ENCODE assay signal across 30 cellular contexts in genomic region chr3:87489892-87490291, GRCh38.
"Had no signal": no experiment of that assay in that cellular context is flagged by ENCODE, and none has a peak within 500 bp of the region (broad histone marks: within the 10 kb centered on the region; RNA-seq: fewer than 3 reads in every experiment).

No MANE protein-coding gene starts in this region.

- H3K9me3 ChIP-seq: SJCRH30 had no signal

- FAIRE-seq: TTC549 had no signal

- H3K4me1 ChIP-seq: SJCRH30 had no signal

- H3K27me3 ChIP-seq: brain microvascular endothelial cell, SJCRH30 had no signal

- H3K36me3 ChIP-seq: brain microvascular endothelial cell, SJCRH30 had no signal

- H3K27ac ChIP-seq: brain microvascular endothelial cell, SJCRH30, SK-N-MC had no signal

- H3K4me3 ChIP-seq: SJCRH30, SK-N-MC had no signal

- DNase-seq: activated B cell treated with CpG ODN at 0.5 μM for 24 hours; activated CD4-positive, alpha-beta memory T cell treated with anti-CD3 and anti-CD28 coated beads for 36 hours; activated CD4-positive, alpha-beta T cell treated with anti-CD3 and anti-CD28 coated beads for 4 hours; activated CD4-positive, alpha-beta T cell treated with anti-CD3 and anti-CD28 coated beads, Interleukin-2, amount 50 U/mL, for 1 hour; activated CD4-positive, CD25-positive, alpha-beta regulatory T cell treated with anti-CD3 and anti-CD28 coated beads, Interleukin-2, amount 50 U/mL, for 72 hours; activated CD8-positive, alpha-beta memory T cell treated with anti-CD3 and anti-CD28 coated beads, Interleukin-2, amount 50 U/mL, for 4 hours; activated effector memory CD4-positive, alpha-beta T cell treated with Interleukin-2 at 50 U/mL for 16 hours; activated naive CD4-positive, alpha-beta T cell treated with anti-CD3 and anti-CD28 coated beads, Interleukin-2, amount 10 ng/mL, durations not matched to agents 7 days and 5 days; activated T-cell treated with anti-CD3 and anti-CD28 coated beads for 4 hours; activated T-cell treated with anti-CD3 and anti-CD28 coated beads, Interleukin-2, amount 50 U/mL, for 48 hours; amniotic stem cell; aorta; brain microvascular endothelial cell; central memory CD4-positive, alpha-beta T cell; Kasumi-1; KG1; NCI-H1092 treated with DMSO at 0.1 percent for 48 hours; NCI-H1417; NCI-H187 treated with DMSO at 0.1 percent for 48 hours; NCI-H2081; NCI-H2171 treated with DMSO at 0.1 percent for 48 hours; NCI-H226; NCI-H446 treated with DMSO at 0.1 percent for 48 hours; NCI-H524; NCI-H69; NCI-H82; SHP77; SJCRH30 had no signal
